Comparison of ENCODE assay signal across 31 cellular contexts in genomic region chr12:5620896-5621295, GRCh38.
"Had no signal": no experiment of that assay in that cellular context is flagged by ENCODE, and none has a peak within 500 bp of the region (broad histone marks: within the 10 kb centered on the region; RNA-seq: fewer than 3 reads in every experiment).

No MANE protein-coding gene starts in this region.

- H3K4me1 Mint-ChIP-seq: activated CD4-positive, alpha-beta memory T cell treated with anti-CD3 and anti-CD28 coated beads, Interleukin-2, amount 10 ng/mL, durations not matched to agents 7 days and 5 days; activated CD4-positive, alpha-beta T cell treated with anti-CD3 and anti-CD28 coated beads, Interleukin-2, amount 10 ng/mL, durations not matched to agents 7 days and 5 days; activated naive CD4-positive, alpha-beta T cell treated with anti-CD3 and anti-CD28 coated beads, Interleukin-2, amount 50 U/mL, for 24 hours; activated naive CD8-positive, alpha-beta T cell treated with anti-CD3 and anti-CD28 coated beads for 36 hours; activated naive CD8-positive, alpha-beta T cell treated with anti-CD3 and anti-CD28 coated beads, Interleukin-2, amount 50 U/mL, for 24 hours had no signal

- H3K36me3 Mint-ChIP-seq: activated naive CD4-positive, alpha-beta T cell treated with anti-CD3 and anti-CD28 coated beads, Interleukin-2, amount 50 U/mL, for 24 hours; activated naive CD8-positive, alpha-beta T cell treated with anti-CD3 and anti-CD28 coated beads for 36 hours had no signal

- DNase-seq: activated CD4-positive, alpha-beta memory T cell treated with anti-CD3 and anti-CD28 coated beads, Interleukin-2, amount 10 ng/mL, durations not matched to agents 7 days and 5 days; activated CD4-positive, alpha-beta T cell treated with anti-CD3 and anti-CD28 coated beads for 4 hours; activated CD4-positive, alpha-beta T cell treated with anti-CD3 and anti-CD28 coated beads, Interleukin-2, amount 10 ng/mL, durations not matched to agents 7 days and 5 days; activated CD4-positive, alpha-beta T cell treated with anti-CD3 and anti-CD28 coated beads, Interleukin-2, amount 50 U/mL, for 4 hours; activated CD4-positive, CD25-positive, alpha-beta regulatory T cell; activated CD4-positive, CD25-positive, alpha-beta regulatory T cell treated with anti-CD3 and anti-CD28 coated beads, Interleukin-2, amount 50 U/mL, for 72 hours; activated CD8-positive, alpha-beta memory T cell treated with anti-CD3 and anti-CD28 coated beads, Interleukin-2, amount 50 U/mL, for 48 hours; activated effector memory CD4-positive, alpha-beta T cell treated with anti-CD3 and anti-CD28 coated beads, Interleukin-2, amount 50 U/mL, for 16 hours; activated naive CD4-positive, alpha-beta T cell treated with anti-CD3 and anti-CD28 coated beads for 36 hours; activated naive CD8-positive, alpha-beta T cell treated with anti-CD3 and anti-CD28 coated beads for 36 hours; activated naive CD8-positive, alpha-beta T cell treated with anti-CD3 and anti-CD28 coated beads, Interleukin-2, amount 50 U/mL, for 24 hours; activated T-cell treated with anti-CD3 and anti-CD28 coated beads for 4 hours; activated T-cell treated with anti-CD3 and anti-CD28 coated beads, Interleukin-2, amount 50 U/mL, for 24 hours; adrenal gland; amygdala; aorta; body of pancreas; caudate nucleus; cortex of kidney; dermis blood vessel endothelial cell; effector CD4-positive, alpha-beta T cell; effector memory CD8-positive, alpha-beta T cell; esophagus squamous epithelium; foreskin melanocyte; heart right ventricle; T-helper 2 cell had no signal

- ATAC-seq: activated naive CD8-positive, alpha-beta T cell treated with anti-CD3 and anti-CD28 coated beads, Interleukin-2, amount 50 U/mL, for 24 hours; body of pancreas; effector memory CD8-positive, alpha-beta T cell; gastroesophageal sphincter; heart right ventricle had no signal

- H3K36me3 ChIP-seq: adrenal gland, esophagus squamous epithelium, gastroesophageal sphincter, heart right ventricle had no signal

- H3K27ac ChIP-seq: adrenal gland, body of pancreas, epithelial cell of prostate, esophagus squamous epithelium, heart right ventricle, hepatocyte had no signal

- H3K4me1 ChIP-seq: adrenal gland, body of pancreas had no signal

- H3K9me3 ChIP-seq: adrenal gland, body of pancreas, esophagus squamous epithelium, gastroesophageal sphincter, heart right ventricle had no signal

- H2AFZ ChIP-seq: hepatocyte had no signal

- H3K27ac Mint-ChIP-seq: activated CD4-positive, alpha-beta memory T cell treated with anti-CD3 and anti-CD28 coated beads, Interleukin-2, amount 10 ng/mL, durations not matched to agents 7 days and 5 days; activated CD4-positive, alpha-beta T cell treated with anti-CD3 and anti-CD28 coated beads, Interleukin-2, amount 10 ng/mL, durations not matched to agents 7 days and 5 days; activated naive CD4-positive, alpha-beta T cell treated with anti-CD3 and anti-CD28 coated beads for 36 hours; activated naive CD4-positive, alpha-beta T cell treated with anti-CD3 and anti-CD28 coated beads, Interleukin-2, amount 50 U/mL, for 24 hours; activated naive CD8-positive, alpha-beta T cell treated with anti-CD3 and anti-CD28 coated beads for 36 hours; activated naive CD8-positive, alpha-beta T cell treated with anti-CD3 and anti-CD28 coated beads, Interleukin-2, amount 50 U/mL, for 24 hours; activated T-cell treated with anti-CD3 and anti-CD28 coated beads, Interleukin-2, amount 50 U/mL, for 24 hours; activated T-helper 2 cell treated with anti-CD3 and anti-CD28 coated beads, Interferon-gamma antibody, Interleukin-2, Interleukin-4, amounts not matched to agents 10 μg/mL and 5 μg/mL and 100 μg/mL, durations not matched to agents 14 hours and 24 hours and 36 hours; effector memory CD8-positive, alpha-beta T cell had no signal

- H3K79me2 ChIP-seq: hepatocyte had no signal

- H3K27me3 ChIP-seq: adrenal gland, body of pancreas, esophagus squamous epithelium, gastroesophageal sphincter, heart right ventricle, hepatocyte had no signal

- H3K4me2 ChIP-seq: hepatocyte had no signal

- H3K4me3 ChIP-seq: adrenal gland, body of pancreas, esophagus squamous epithelium, gastroesophageal sphincter, heart right ventricle, hepatocyte had no signal

- H3K9me3 Mint-ChIP-seq: activated CD4-positive, alpha-beta memory T cell treated with anti-CD3 and anti-CD28 coated beads, Interleukin-2, amount 10 ng/mL, durations not matched to agents 7 days and 5 days; activated CD4-positive, alpha-beta T cell treated with anti-CD3 and anti-CD28 coated beads, Interleukin-2, amount 10 ng/mL, durations not matched to agents 7 days and 5 days; activated naive CD4-positive, alpha-beta T cell treated with anti-CD3 and anti-CD28 coated beads for 36 hours; activated naive CD4-positive, alpha-beta T cell treated with anti-CD3 and anti-CD28 coated beads, Interleukin-2, amount 50 U/mL, for 24 hours; activated naive CD8-positive, alpha-beta T cell treated with anti-CD3 and anti-CD28 coated beads for 36 hours; activated naive CD8-positive, alpha-beta T cell treated with anti-CD3 and anti-CD28 coated beads, Interleukin-2, amount 50 U/mL, for 24 hours; activated T-cell treated with anti-CD3 and anti-CD28 coated beads, Interleukin-2, amount 50 U/mL, for 24 hours; activated T-helper 2 cell treated with anti-CD3 and anti-CD28 coated beads, Interferon-gamma antibody, Interleukin-2, Interleukin-4, amounts not matched to agents 10 μg/mL and 5 μg/mL and 100 μg/mL, durations not matched to agents 14 hours and 24 hours and 36 hours; effector memory CD8-positive, alpha-beta T cell had no signal

- H3K4me3 Mint-ChIP-seq: activated CD4-positive, alpha-beta memory T cell treated with anti-CD3 and anti-CD28 coated beads, Interleukin-2, amount 10 ng/mL, durations not matched to agents 7 days and 5 days; activated CD4-positive, alpha-beta T cell treated with anti-CD3 and anti-CD28 coated beads, Interleukin-2, amount 10 ng/mL, durations not matched to agents 7 days and 5 days; activated naive CD4-positive, alpha-beta T cell treated with anti-CD3 and anti-CD28 coated beads for 36 hours; activated naive CD4-positive, alpha-beta T cell treated with anti-CD3 and anti-CD28 coated beads, Interleukin-2, amount 50 U/mL, for 24 hours; activated naive CD8-positive, alpha-beta T cell treated with anti-CD3 and anti-CD28 coated beads for 36 hours; activated naive CD8-positive, alpha-beta T cell treated with anti-CD3 and anti-CD28 coated beads, Interleukin-2, amount 50 U/mL, for 24 hours; activated T-cell treated with anti-CD3 and anti-CD28 coated beads, Interleukin-2, amount 50 U/mL, for 24 hours; effector memory CD8-positive, alpha-beta T cell had no signal

- H3K27me3 Mint-ChIP-seq: activated CD4-positive, alpha-beta memory T cell treated with anti-CD3 and anti-CD28 coated beads, Interleukin-2, amount 10 ng/mL, durations not matched to agents 7 days and 5 days; activated CD4-positive, alpha-beta T cell treated with anti-CD3 and anti-CD28 coated beads, Interleukin-2, amount 10 ng/mL, durations not matched to agents 7 days and 5 days; activated naive CD8-positive, alpha-beta T cell treated with anti-CD3 and anti-CD28 coated beads, Interleukin-2, amount 50 U/mL, for 24 hours had no signal
